28 cellular contexts compared by ENCODE assay signal in genomic region chr18:79328917-79329316, GRCh38.
"Had no signal": no experiment of that assay in that cellular context is flagged by ENCODE, and none has a peak within 500 bp of the region (broad histone marks: within the 10 kb centered on the region; RNA-seq: fewer than 3 reads in every experiment).

No MANE protein-coding gene starts in this region.

- DNase-seq: stimulated activated CD4-positive, alpha-beta T cell treated with anti-CD3 and anti-CD28 coated beads, Interleukin-2, amount 100 ng/mL, for 48 hours; stimulated activated CD4-positive, alpha-beta T cell treated with anti-CD3 and anti-CD28 coated beads, Interleukin-4, amount 100 ng/mL, for 1 hour; stimulated activated CD4-positive, alpha-beta T cell treated with anti-CD3 and anti-CD28 coated beads, Interleukin-4, amount 100 ng/mL, for 24 hours; stimulated activated CD4-positive, alpha-beta T cell treated with anti-CD3 and anti-CD28 coated beads, Interleukin-4, amount 100 ng/mL, for 4 hours; stimulated activated CD8-positive, alpha-beta memory T cell treated with anti-CD3 and anti-CD28 coated beads, Interleukin-4, amount 100 ng/mL, for 48 hours; stimulated activated naive B cell treated with anti-CD40 and anti-IgM and Interleukin-4, amounts not matched to agents 10 μg/mL and 1 μg/mL and 100 μg/mL, for 72 hours; stimulated activated naive CD4-positive, alpha-beta T cell; stimulated activated naive CD4-positive, alpha-beta T cell treated with Interleukin-2 at 50 U/mL for 16 hours; stimulated activated naive CD8-positive, alpha-beta T cell treated with anti-CD3 and anti-CD28 coated beads, Interleukin-15, amount 100 ng/mL, for 72 hours; stimulated activated naive CD8-positive, alpha-beta T cell treated with anti-CD3 and anti-CD28 coated beads, Interleukin-15, Interleukin-2, amounts not matched to agents 100 U/mL and 50 U/mL, for 24 hours; stomach; substantia nigra; testis; thyroid gland; tibial artery; transverse colon; trophoblast cell; upper lobe of left lung; upper lobe of right lung; uterus had no signal

- H3K36me3 ChIP-seq: uterus had no signal

- H3K9me3 ChIP-seq: stomach, suprapubic skin, testis, thoracic aorta, thyroid gland, tibial artery, tibial nerve, transverse colon, upper lobe of left lung, upper lobe of right lung, uterus, vagina had no signal

- FAIRE-seq: urothelium cell line had no signal

- H3K4me1 ChIP-seq: suprapubic skin, testis, thyroid gland, tibial artery, tibial nerve, transverse colon, upper lobe of left lung, upper lobe of right lung, uterus, vagina had no signal

- H3K27ac ChIP-seq: stomach, suprapubic skin, testis, thoracic aorta, thyroid gland, tibial artery, tibial nerve, transverse colon, upper lobe of left lung, upper lobe of right lung, uterus, vagina had no signal

- H3K4me1 Mint-ChIP-seq: stimulated activated memory B cell treated with anti-CD40 and anti-IgM and Interleukin-4, amounts not matched to agents 10 μg/mL and 1 μg/mL and 100 μg/mL, for 72 hours; stimulated activated naive B cell treated with anti-CD40 and anti-IgM and Interleukin-4, amounts not matched to agents 10 μg/mL and 1 μg/mL and 100 μg/mL, for 72 hours had no signal

- H3K27me3 ChIP-seq: stomach, suprapubic skin, testis, thyroid gland, tibial artery, tibial nerve, transverse colon, upper lobe of left lung, upper lobe of right lung, uterus, vagina had no signal

- H3K4me3 ChIP-seq: stomach, suprapubic skin, testis, thoracic aorta, thyroid gland, tibial artery, tibial nerve, transverse colon, upper lobe of left lung, upper lobe of right lung, uterus, vagina had no signal

- H3K4me3 Mint-ChIP-seq: stimulated activated effector memory CD8-positive, alpha-beta T cell treated with anti-CD3 and anti-CD28 coated beads, Interleukin-12 subunit alpha, Interleukin-12 subunit beta, amount 100 ng/mL, for 72 hours; stimulated activated memory B cell treated with anti-CD40 and anti-IgM and Interleukin-4, amounts not matched to agents 10 μg/mL and 1 μg/mL and 100 μg/mL, for 72 hours; stimulated activated naive B cell treated with anti-CD40 and anti-IgM and Interleukin-4, amounts not matched to agents 10 μg/mL and 1 μg/mL and 100 μg/mL, for 72 hours; stimulated activated naive CD8-positive, alpha-beta T cell treated with anti-CD3 and anti-CD28 coated beads, Interleukin-15, amount 100 ng/mL, for 72 hours; stimulated activated naive CD8-positive, alpha-beta T cell treated with anti-CD3 and anti-CD28 coated beads, Interleukin-15, Interleukin-2, amounts not matched to agents 100 ng/mL and 50 ng/mL, for 24 hours had no signal

- H3K27me3 Mint-ChIP-seq: stimulated activated memory B cell treated with anti-CD40 and anti-IgM and Interleukin-4, amounts not matched to agents 10 μg/mL and 1 μg/mL and 100 μg/mL, for 72 hours; stimulated activated naive B cell treated with anti-CD40 and anti-IgM and Interleukin-4, amounts not matched to agents 10 μg/mL and 1 μg/mL and 100 μg/mL, for 72 hours; stimulated activated naive CD8-positive, alpha-beta T cell treated with anti-CD3 and anti-CD28 coated beads, Interleukin-15, amount 100 ng/mL, for 72 hours; stimulated activated naive CD8-positive, alpha-beta T cell treated with anti-CD3 and anti-CD28 coated beads, Interleukin-15, Interleukin-2, amounts not matched to agents 100 ng/mL and 50 ng/mL, for 24 hours had no signal

- H3K27ac Mint-ChIP-seq: stimulated activated memory B cell treated with anti-CD40 and anti-IgM and Interleukin-4, amounts not matched to agents 10 μg/mL and 1 μg/mL and 100 μg/mL, for 72 hours; stimulated activated naive B cell treated with anti-CD40 and anti-IgM and Interleukin-4, amounts not matched to agents 10 μg/mL and 1 μg/mL and 100 μg/mL, for 72 hours; stimulated activated naive CD8-positive, alpha-beta T cell treated with anti-CD3 and anti-CD28 coated beads, Interleukin-15, Interleukin-2, amounts not matched to agents 100 ng/mL and 50 ng/mL, for 24 hours had no signal
